Comparison of ENCODE assay signal across 1 cellular context in the genomic region with DNA sequence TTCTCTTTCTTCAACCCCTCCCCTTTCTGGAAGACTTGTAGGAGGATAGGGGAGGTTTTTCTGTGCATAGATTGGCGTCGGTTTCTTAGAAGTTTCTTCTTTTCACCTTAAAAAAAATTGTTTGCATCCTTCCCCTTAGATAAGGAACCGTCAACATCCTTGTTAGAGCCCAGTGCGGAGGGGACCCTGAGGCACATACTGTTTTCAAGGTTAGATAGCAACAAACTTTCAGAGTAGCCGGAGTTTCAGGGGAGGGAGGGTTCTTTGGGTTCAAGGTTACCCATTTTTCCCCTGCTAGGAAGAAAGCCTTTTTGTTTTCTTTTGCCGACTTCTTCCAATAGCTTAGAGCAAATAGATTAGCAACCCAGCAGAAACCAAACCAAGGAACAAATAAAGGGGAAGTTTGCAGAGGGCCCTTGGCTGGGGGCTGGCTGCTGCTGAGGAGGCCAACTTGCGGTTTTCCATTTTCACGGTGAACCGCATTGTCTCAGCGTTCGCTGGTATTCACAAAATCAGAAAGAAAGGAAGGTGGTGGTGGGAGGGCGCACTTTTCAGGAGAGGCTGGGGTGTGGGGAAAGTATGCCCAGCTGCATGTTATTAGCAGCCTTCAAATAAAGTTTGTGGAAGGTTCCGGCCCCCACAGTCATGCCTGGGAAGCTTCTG.
TF ChIP-seq lines count a peak whose summit lies in the region.

No MANE protein-coding gene starts in this region.

TF ChIP-seq in HepG2, 621 proteins besides CTCF, POLR2A, EP300 and RAD21 (continued from another document and continues in another):
- peak; percentile 82 for TF ChIP-seq PAXIP1 (CRISPR knock-in tag; conservative IDR thresholded peaks at IDR 0.05)
- TF ChIP-seq, protein P1, sequence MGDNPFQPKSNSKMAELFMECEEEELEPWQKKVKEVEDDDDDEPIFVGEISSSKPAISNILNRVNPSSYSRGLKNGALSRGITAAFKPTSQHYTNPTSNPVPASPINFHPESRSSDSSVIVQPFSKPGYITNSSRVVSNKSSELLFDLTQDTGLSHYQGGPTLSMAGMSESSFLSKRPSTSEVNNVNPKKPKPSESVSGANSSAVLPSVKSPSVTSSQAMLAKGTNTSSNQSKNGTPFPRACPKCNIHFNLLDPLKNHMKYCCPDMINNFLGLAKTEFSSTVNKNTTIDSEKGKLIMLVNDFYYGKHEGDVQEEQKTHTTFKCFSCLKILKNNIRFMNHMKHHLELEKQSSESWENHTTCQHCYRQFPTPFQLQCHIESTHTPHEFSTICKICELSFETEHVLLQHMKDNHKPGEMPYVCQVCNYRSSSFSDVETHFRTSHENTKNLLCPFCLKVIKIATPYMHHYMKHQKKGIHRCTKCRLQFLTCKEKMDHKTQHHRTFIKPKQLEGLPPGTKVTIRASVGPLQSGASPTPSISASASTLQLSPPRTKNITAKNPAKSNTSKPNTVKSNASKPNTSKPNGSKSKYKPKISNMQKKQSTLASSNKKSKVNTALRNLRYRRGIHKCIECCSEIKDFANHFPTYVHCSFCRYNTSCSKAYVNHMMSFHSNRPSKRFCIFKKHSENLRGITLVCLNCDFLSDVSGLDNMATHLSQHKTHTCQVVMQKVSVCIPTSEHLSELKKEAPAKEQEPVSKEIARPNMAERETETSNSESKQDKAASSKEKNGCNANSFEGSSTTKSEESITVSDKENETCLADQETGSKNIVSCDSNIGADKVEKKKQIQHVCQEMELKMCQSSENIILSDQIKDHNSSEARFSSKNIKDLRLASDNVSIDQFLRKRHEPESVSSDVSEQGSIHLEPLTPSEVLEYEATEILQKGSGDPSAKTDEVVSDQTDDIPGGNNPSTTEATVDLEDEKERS (CRISPR knock-in tag; IDR thresholded peaks at IDR 0.05): no peak
- no peak for TF ChIP-seq ZEB1 (IDR thresholded peaks at IDR 0.05; ENCODE audit: insufficient replicate concordance, low read depth)
- no peak for TF ChIP-seq ZBTB2 (CRISPR knock-in tag; IDR thresholded peaks at IDR 0.05; ENCODE audit: low read depth)
- TF ChIP-seq, protein P2, sequence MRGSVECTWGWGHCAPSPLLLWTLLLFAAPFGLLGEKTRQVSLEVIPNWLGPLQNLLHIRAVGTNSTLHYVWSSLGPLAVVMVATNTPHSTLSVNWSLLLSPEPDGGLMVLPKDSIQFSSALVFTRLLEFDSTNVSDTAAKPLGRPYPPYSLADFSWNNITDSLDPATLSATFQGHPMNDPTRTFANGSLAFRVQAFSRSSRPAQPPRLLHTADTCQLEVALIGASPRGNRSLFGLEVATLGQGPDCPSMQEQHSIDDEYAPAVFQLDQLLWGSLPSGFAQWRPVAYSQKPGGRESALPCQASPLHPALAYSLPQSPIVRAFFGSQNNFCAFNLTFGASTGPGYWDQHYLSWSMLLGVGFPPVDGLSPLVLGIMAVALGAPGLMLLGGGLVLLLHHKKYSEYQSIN (CRISPR knock-in tag; IDR thresholded peaks at IDR 0.05; ENCODE audit: borderline replicate concordance): no peak
- no peak for TF ChIP-seq ZNF24 (IDR thresholded peaks at IDR 0.05)
- no peak for TF ChIP-seq SRSF4 (IDR thresholded peaks at IDR 0.05; ENCODE audit: low read depth, low read length, poor library complexity, severe bottlenecking)
- no peak for TF ChIP-seq PCBP1 (IDR thresholded peaks at IDR 0.05; ENCODE audit: borderline replicate concordance, low read depth, low read length)
- no peak for TF ChIP-seq SP2 (CRISPR knock-in tag; IDR thresholded peaks at IDR 0.05)
- TF ChIP-seq ZNF18 (CRISPR knock-in tag; IDR thresholded peaks at IDR 0.05; ENCODE audit: insufficient replicate concordance): no peak
- no peak; the same call in 1 of the 2 replicates for TF ChIP-seq ZNF772 (CRISPR knock-in tag; IDR thresholded peaks at IDR 0.05)
- no peak for TF ChIP-seq MATR3 (CRISPR knock-in tag; IDR thresholded peaks at IDR 0.05)
- no peak for TF ChIP-seq ZNF34 (CRISPR knock-in tag; IDR thresholded peaks at IDR 0.05; ENCODE audit: borderline replicate concordance)
- TF ChIP-seq PATZ1 (CRISPR knock-in tag; IDR thresholded peaks at IDR 0.05): peak; percentile 81
- TF ChIP-seq TBP (CRISPR knock-in tag; IDR thresholded peaks at IDR 0.05): no peak
- TF ChIP-seq ASH2L (IDR thresholded peaks at IDR 0.05; ENCODE audit: insufficient read length, low read depth, low read length): peak; percentile 12
- TF ChIP-seq MYC (CRISPR knock-in tag; IDR thresholded peaks at IDR 0.05; ENCODE audit: borderline replicate concordance): no peak
- TF ChIP-seq PHF21A (CRISPR knock-in tag; IDR thresholded peaks at IDR 0.05): peak; percentile 32; the same call in 1 of the 2 replicates
- peak; percentile 22; the same call in 1 of the 2 replicates for TF ChIP-seq FOXK1 (CRISPR knock-in tag; IDR thresholded peaks at IDR 0.05; ENCODE audit: borderline replicate concordance, low read depth)
- TF ChIP-seq ZNF598 (CRISPR knock-in tag; IDR thresholded peaks at IDR 0.05; ENCODE audit: borderline replicate concordance): 0 out of 2 replicates have a peak, but pooled peaks have one; percentile 22
- no peak for TF ChIP-seq HNF4G (IDR thresholded peaks at IDR 0.05; ENCODE audit: borderline replicate concordance, low read depth, low read length)
- TF ChIP-seq HNF4G (CRISPR knock-in tag; IDR thresholded peaks at IDR 0.05; ENCODE audit: borderline replicate concordance, low read depth): no peak
- TF ChIP-seq ZNF570 (CRISPR knock-in tag; IDR thresholded peaks at IDR 0.05; ENCODE audit: borderline replicate concordance): no peak
- no peak for TF ChIP-seq NR2F2 (IDR thresholded peaks at IDR 0.05; ENCODE audit: borderline replicate concordance, low read depth)
- no peak for TF ChIP-seq RFX1 (IDR thresholded peaks at IDR 0.05)
- TF ChIP-seq ZBTB42 (CRISPR knock-in tag; IDR thresholded peaks at IDR 0.05): no peak
- TF ChIP-seq TERF1 (CRISPR knock-in tag; IDR thresholded peaks at IDR 0.05): no peak
- no peak for TF ChIP-seq THYN1 (CRISPR knock-in tag; IDR thresholded peaks at IDR 0.05; ENCODE audit: borderline replicate concordance, low read depth)
- no peak for TF ChIP-seq NCOA1 (CRISPR knock-in tag; IDR thresholded peaks at IDR 0.05)
- TF ChIP-seq SRF (IDR thresholded peaks at IDR 0.05; ENCODE audit: low read depth, low read length): no peak
- no peak for TF ChIP-seq ZKSCAN5 (CRISPR knock-in tag; IDR thresholded peaks at IDR 0.05)
- TF ChIP-seq, protein P3, sequence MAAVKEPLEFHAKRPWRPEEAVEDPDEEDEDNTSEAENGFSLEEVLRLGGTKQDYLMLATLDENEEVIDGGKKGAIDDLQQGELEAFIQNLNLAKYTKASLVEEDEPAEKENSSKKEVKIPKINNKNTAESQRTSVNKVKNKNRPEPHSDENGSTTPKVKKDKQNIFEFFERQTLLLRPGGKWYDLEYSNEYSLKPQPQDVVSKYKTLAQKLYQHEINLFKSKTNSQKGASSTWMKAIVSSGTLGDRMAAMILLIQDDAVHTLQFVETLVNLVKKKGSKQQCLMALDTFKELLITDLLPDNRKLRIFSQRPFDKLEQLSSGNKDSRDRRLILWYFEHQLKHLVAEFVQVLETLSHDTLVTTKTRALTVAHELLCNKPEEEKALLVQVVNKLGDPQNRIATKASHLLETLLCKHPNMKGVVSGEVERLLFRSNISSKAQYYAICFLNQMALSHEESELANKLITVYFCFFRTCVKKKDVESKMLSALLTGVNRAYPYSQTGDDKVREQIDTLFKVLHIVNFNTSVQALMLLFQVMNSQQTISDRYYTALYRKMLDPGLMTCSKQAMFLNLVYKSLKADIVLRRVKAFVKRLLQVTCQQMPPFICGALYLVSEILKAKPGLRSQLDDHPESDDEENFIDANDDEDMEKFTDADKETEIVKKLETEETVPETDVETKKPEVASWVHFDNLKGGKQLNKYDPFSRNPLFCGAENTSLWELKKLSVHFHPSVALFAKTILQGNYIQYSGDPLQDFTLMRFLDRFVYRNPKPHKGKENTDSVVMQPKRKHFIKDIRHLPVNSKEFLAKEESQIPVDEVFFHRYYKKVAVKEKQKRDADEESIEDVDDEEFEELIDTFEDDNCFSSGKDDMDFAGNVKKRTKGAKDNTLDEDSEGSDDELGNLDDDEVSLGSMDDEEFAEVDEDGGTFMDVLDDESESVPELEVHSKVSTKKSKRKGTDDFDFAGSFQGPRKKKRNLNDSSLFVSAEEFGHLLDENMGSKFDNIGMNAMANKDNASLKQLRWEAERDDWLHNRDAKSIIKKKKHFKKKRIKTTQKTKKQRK (IDR thresholded peaks at IDR 0.05; ENCODE audit: low read length): no peak
- TF ChIP-seq, protein P4, sequence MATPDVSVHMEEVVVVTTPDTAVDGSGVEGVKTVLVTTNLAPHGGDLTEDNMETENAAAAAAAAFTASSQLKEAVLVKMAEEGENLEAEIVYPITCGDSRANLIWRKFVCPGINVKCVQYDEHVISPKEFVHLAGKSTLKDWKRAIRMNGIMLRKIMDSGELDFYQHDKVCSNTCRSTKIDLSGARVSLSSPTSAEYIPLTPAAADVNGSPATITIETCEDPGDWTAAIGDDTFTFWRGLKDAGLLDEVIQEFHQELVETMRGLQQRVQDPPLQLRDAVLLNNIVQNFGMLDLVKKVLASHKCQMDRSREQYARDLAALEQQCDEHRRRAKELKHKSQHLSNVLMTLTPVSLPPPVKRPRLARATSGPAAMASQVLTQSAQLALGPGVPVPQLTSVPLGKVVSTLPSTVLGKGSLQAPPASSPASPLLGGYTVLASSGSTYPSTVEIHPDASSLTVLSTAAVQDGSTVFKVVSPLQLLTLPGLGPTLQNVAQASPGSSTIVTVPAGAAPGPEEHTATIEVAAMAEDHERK (CRISPR knock-in tag; IDR thresholded peaks at IDR 0.05; ENCODE audit: low read depth): no peak
- no peak for TF ChIP-seq MIER3 (CRISPR knock-in tag; IDR thresholded peaks at IDR 0.05; ENCODE audit: borderline replicate concordance)
- TF ChIP-seq ZNF101 (CRISPR knock-in tag; IDR thresholded peaks at IDR 0.05; ENCODE audit: borderline replicate concordance, low read depth): no peak
